ENCODE assay signal across 1 cellular context in the genomic region with DNA sequence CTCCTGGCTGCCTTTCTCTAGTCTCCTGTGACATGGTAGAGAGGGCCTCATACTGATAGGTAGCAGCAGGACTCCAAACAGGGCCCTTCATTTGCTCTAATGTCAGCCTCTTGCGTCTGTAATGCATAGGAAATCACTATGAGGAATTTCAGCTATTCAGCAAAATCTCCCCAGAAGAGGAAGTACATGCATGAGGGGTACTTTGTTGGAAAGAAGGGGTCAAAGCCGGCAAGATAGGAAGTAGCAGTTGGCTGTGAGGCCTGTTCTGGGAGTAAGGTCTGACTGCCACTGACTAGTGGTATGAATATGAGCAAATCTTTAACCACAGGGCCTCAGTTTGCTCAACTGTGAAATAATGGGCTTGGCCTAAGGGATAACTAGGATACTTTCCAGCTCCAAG.
TF ChIP-seq lines count a peak whose summit lies in the region.

No MANE protein-coding gene starts in this region.

TF ChIP-seq in IMR-90, 13 proteins besides CTCF, POLR2A, EP300 and RAD21 (continued from another document):
- TF ChIP-seq SMC3 (IDR thresholded peaks at IDR 0.05; ENCODE audit: low read depth, low read length), result no peak
- no peak for TF ChIP-seq RCOR1 (IDR thresholded peaks at IDR 0.05; ENCODE audit: insufficient replicate concordance, low read length)
- TF ChIP-seq, protein P1, sequence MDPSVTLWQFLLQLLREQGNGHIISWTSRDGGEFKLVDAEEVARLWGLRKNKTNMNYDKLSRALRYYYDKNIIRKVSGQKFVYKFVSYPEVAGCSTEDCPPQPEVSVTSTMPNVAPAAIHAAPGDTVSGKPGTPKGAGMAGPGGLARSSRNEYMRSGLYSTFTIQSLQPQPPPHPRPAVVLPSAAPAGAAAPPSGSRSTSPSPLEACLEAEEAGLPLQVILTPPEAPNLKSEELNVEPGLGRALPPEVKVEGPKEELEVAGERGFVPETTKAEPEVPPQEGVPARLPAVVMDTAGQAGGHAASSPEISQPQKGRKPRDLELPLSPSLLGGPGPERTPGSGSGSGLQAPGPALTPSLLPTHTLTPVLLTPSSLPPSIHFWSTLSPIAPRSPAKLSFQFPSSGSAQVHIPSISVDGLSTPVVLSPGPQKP (IDR thresholded peaks at IDR 0.05; ENCODE audit: borderline replicate concordance, low read depth, low read length), result no peak
- no peak for TF ChIP-seq CHD1 (IDR thresholded peaks at IDR 0.05; ENCODE audit: low read depth, low read length)
- no peak for TF ChIP-seq CEBPB (IDR thresholded peaks at IDR 0.05; ENCODE audit: low read depth, low read length)
